In genomic region chr16:84617068-84617630, GRCh38 we compare ENCODE assay signal across 8 cellular contexts. TPM values are rescaled to one million over a fixed set of nuclear protein-coding genes. Genes with fewer than 3 reads are reported as not detected.
A peak's percentile ranks its signal among the peaks of the same experiment; 100 is the strongest.
DNase-seq lines count a peak whose midpoint lies in the region; ATAC-seq, FAIRE-seq and TF ChIP-seq lines count a peak whose summit lies in the region.

No MANE protein-coding gene starts in this region.

- no peaks in the 10 kb centered on the region; the same call in 1 of the 2 replicates for H4K20me1 ChIP-seq in HepG2 (ENCODE audit: insufficient read depth, low read length)

- H3K4me3 Mint-ChIP-seq in MCF 10A (ENCODE audit: unreplicated experiment) = peak overlapping the region; percentile 90

- CTCF ChIA-PET in MCF 10A (lab: Yijun Ruan, JAX) = interaction anchor here (1.1 to 1.7 kb wide), 4 partner anchors 55 to 121 kb away, joined by 4 to 5 read pairs (median 4); no protein-coding TSS in a partner anchor
- CTCF ChIA-PET in HepG2 (lab: Yijun Ruan, JAX; ENCODE audit: low intra/inter-chr PET ratio, low total read pairs) = no interaction called here

- BruUV-seq in MCF 10A (replicated peaks; lab: Mats Ljungman, UMichigan) = no TSS peak
- BruUV-seq in HepG2 (replicated peaks; lab: Mats Ljungman, UMichigan) = TSS peak; percentile 72

- H3K9me3 Mint-ChIP-seq in MCF 10A (ENCODE audit: unreplicated experiment) = no peaks in the 10 kb centered on the region

- TF ChIP-seq POLR2A in GM18505 (IDR thresholded peaks at IDR 0.05; ENCODE audit: borderline replicate concordance, extremely low read depth, insufficient read depth, insufficient read length) (no peak), HepG2 (IDR thresholded peaks at IDR 0.05; ENCODE audit: insufficient read depth in 1 of 2, low read depth in 2 of 2, low read length in 2 of 2) (no peak)

- peaks cover 11% of the 10 kb centered on the region for H3K36me3 Mint-ChIP-seq in MCF 10A (ENCODE audit: insufficient read depth, unreplicated experiment)

- no peaks in the 10 kb centered on the region for H3K79me2 ChIP-seq in HepG2 (ENCODE audit: insufficient read depth, low read length)

- H3K27ac Mint-ChIP-seq in MCF 10A (ENCODE audit: low read depth, unreplicated experiment) = peak overlapping the region; percentile 42

- no peak overlapping the region for H2AFZ ChIP-seq in HepG2 (ENCODE audit: low read length)

- H3K36me3 ChIP-seq in HepG2 (replicated peaks in 1 of 2; ENCODE audit: control insufficient read depth in 1 of 2, insufficient read depth in 2 of 2, low read length in 2 of 2) (peaks cover 0 to 1% of the 10 kb centered on the region in 2 experiments; a peak in 2 of 5 replicates), subcutaneous abdominal adipose tissue (ENCODE audit: control insufficient read depth in 5 of 5, insufficient read depth in 5 of 5, low read length in 5 of 5) (no peaks in the 10 kb centered on the region)

- peak overlapping the region; percentile 76 to 89 (median 85) for H3K4me3 ChIP-seq in HepG2 (replicated peaks in 1 of 3; ENCODE audit: insufficient read depth in 1 of 3, low read depth in 2 of 3, low read length in 3 of 3)
- peak overlapping the region; percentile 79 to 89 (median 82) for H3K4me3 ChIP-seq in subcutaneous abdominal adipose tissue (ENCODE audit: low read depth in 1 of 5, low read length in 5 of 5)

- TF ChIP-seq EP300 in HepG2 (IDR thresholded peaks at IDR 0.05; ENCODE audit: low read depth in 2 of 2, low read length in 2 of 2) = no peak
- no peak for TF ChIP-seq EP300 in HepG2 (CRISPR knock-in tag; IDR thresholded peaks at IDR 0.05; ENCODE audit: borderline replicate concordance)

- TF ChIP-seq CTCF in MCF 10A (IDR thresholded peaks at IDR 0.05; ENCODE audit: unreplicated experiment) (no peak), HepG2 (CRISPR knock-in tag; IDR thresholded peaks at IDR 0.05) (no peak)

- H3K4me1 ChIP-seq in HepG2 (ENCODE audit: insufficient read depth, low read length) (peaks cover 52% of the 10 kb centered on the region), subcutaneous abdominal adipose tissue (ENCODE audit: control insufficient read depth in 5 of 5, insufficient read depth in 5 of 5, low read length in 5 of 5) (peaks cover 7 to 53% (median 51%) of the 10 kb centered on the region in 5 donors)

- H3K9ac ChIP-seq in HepG2 (ENCODE audit: insufficient read depth, low read depth, low read length) = peak overlapping the region; percentile 53; the same call in 1 of the 2 replicates
- peak overlapping the region; percentile 26 to 75 (median 62) for H3K9ac ChIP-seq in subcutaneous abdominal adipose tissue (ENCODE audit: low read length in 5 of 5)

- H3K9me3 ChIP-seq in HepG2 (ENCODE audit: low read length) = no peaks in the 10 kb centered on the region
- H3K9me3 ChIP-seq in subcutaneous abdominal adipose tissue (ENCODE audit: control insufficient read depth in 5 of 5, low read length in 5 of 5) = no peaks in the 10 kb centered on the region

- intact Hi-C loops in MCF 10A (cut with micrococcal nuclease) (no loop called here), HepG2 (cut with micrococcal nuclease; ENCODE audit: unreplicated experiment) (no loop called here)

- no peak for TF ChIP-seq RAD21 in HepG2 (CRISPR knock-in tag; IDR thresholded peaks at IDR 0.05)

- H3K27me3 Mint-ChIP-seq in MCF 10A (ENCODE audit: insufficient read depth, unreplicated experiment) = no peaks in the 10 kb centered on the region

- FAIRE-seq in HepG2 (lab: Jason Lieb, UNC) = no peak

- H3K4me1 Mint-ChIP-seq in MCF 10A (ENCODE audit: insufficient read depth, unreplicated experiment) = peaks cover 25% of the 10 kb centered on the region

- POLR2A ChIA-PET in MCF 10A (lab: Yijun Ruan, JAX) (interaction anchor here (0.6 to 2.5 kb wide), 14 partner anchors 12 to 136 kb away, joined by 3 to 9 read pairs (median 5); no protein-coding TSS in a partner anchor), HepG2 (lab: Yijun Ruan, JAX) (no interaction called here)

- ATAC-seq in GM18505 (IDR thresholded peaks at IDR 0.05; ENCODE audit: unreplicated experiment) (peak; percentile 30), HG02588 (IDR thresholded peaks at IDR 0.05; ENCODE audit: unreplicated experiment) (peak; percentile 25), HepG2 (peak; percentile 66)

- no peak overlapping the region for H3K27ac ChIP-seq in HepG2 (ENCODE audit: extremely low read length, insufficient read depth, low read length)
- H3K27ac ChIP-seq in subcutaneous abdominal adipose tissue (ENCODE audit: low read depth, low read length) = peak overlapping the region; percentile 30

- WGBS in HepG2 (ENCODE audit: low lambda C conversion rate) = 18% methylated on average over 27 of the region's 30 CpGs

- H3K27me3 ChIP-seq in HepG2 (ENCODE audit: control insufficient read depth in 1 of 2, insufficient read depth in 2 of 2, low read length in 2 of 2) (no peaks in the 10 kb centered on the region; a peak in 1 of 5 replicates), subcutaneous abdominal adipose tissue (ENCODE audit: control insufficient read depth in 5 of 5, insufficient read depth in 4 of 5, low read length in 5 of 5) (no peaks in the 10 kb centered on the region)

- H3K4me2 ChIP-seq in HepG2 (ENCODE audit: low read depth, low read length) = peak overlapping the region; percentile 94

- in situ Hi-C loops in HepG2 (cut with HindIII; ENCODE audit: extremely low pct_ligation_motif_present, low pct_unique_long_range_greater_than_20kb) = no loop called here

- DNase-seq in RKO (ENCODE audit: low spot score) (peak; percentile 52), MCF 10A (ENCODE audit: unreplicated experiment) (peak; percentile 34), HepG2 (ENCODE audit: low spot score) (no peak), SK-N-DZ (ENCODE audit: low spot score) (no peak)
- DNase-seq in effector CD8-positive, alpha-beta T cell (lab: John Stamatoyannopoulos, UW) = no peak

TF ChIP-seq in HepG2, 621 proteins besides CTCF, POLR2A, EP300 and RAD21 (continues in another document):
- TF ChIP-seq ZNF383 (CRISPR knock-in tag; IDR thresholded peaks at IDR 0.05; ENCODE audit: borderline replicate concordance) (peak; percentile 51; the same call in 1 of the 2 replicates), KDM5B (CRISPR knock-in tag; IDR thresholded peaks at IDR 0.05; ENCODE audit: borderline replicate concordance) (0 out of 2 replicates have a peak, but pooled peaks have one; percentile 16), ZBTB38 (CRISPR knock-in tag; IDR thresholded peaks at IDR 0.05) (0 out of 2 replicates have a peak, but pooled peaks have one; percentile 21)

RNA-seq across cellular contexts. Expression of gene COTL1, which starts 0.7 kb away (rescaled TPM):
- 151 and 269 TPM in 2 replicates for total RNA-seq in MCF 10A (2022)
- total RNA-seq in HepG2 (2016; rRNA removed; fragmentation: Illumina TruSeq; extraction: Trizol) = 8.6 and 8.7 TPM in 2 replicates
- total RNA-seq in HepG2 (2016; cell fraction: cytosol; rRNA removed; fragmentation: Illumina TruSeq; extraction: Trizol; ENCODE audit: low read depth) = 5.8 and 8.7 TPM in 2 replicates
- 7.3 and 9.2 TPM in 2 replicates for total RNA-seq in HepG2 (2016; cell fraction: insoluble cytoplasmic fraction; rRNA removed; fragmentation: Illumina TruSeq; extraction: Trizol)
- 14.0 and 18.2 TPM in 2 replicates for total RNA-seq in HepG2 (2016; cell fraction: membrane; rRNA removed; fragmentation: Illumina TruSeq; extraction: Trizol)
- total RNA-seq in HepG2 (2016; cell fraction: nucleus; rRNA removed; fragmentation: Illumina TruSeq; extraction: Trizol) = 3.7 and 4.3 TPM in 2 replicates
- 9.7 and 16.9 TPM in 2 replicates for polyA plus RNA-seq in HepG2 (2011; rRNA removed)
- 8.5 and 16.0 TPM in 2 replicates for polyA plus RNA-seq in HepG2 (2011; cell fraction: cytosol; rRNA removed)
- polyA plus RNA-seq in HepG2 (2011; cell fraction: nucleus; rRNA removed) = 5.1 and 7.3 TPM in 2 replicates
- polyA plus RNA-seq in HepG2 (2012) = 8.5 and 17.2 TPM in 2 replicates
- polyA plus RNA-seq in HepG2 (2016; cell fraction: cytosol; fragmentation: Illumina TruSeq; extraction: Trizol; ENCODE audit: low read depth) = 15.3 and 18.5 TPM in 2 replicates
- 17.5 and 21.2 TPM in 2 replicates for polyA plus RNA-seq in HepG2 (2016; cell fraction: insoluble cytoplasmic fraction; fragmentation: Illumina TruSeq; extraction: Trizol; ENCODE audit: low read depth)
- 23.1 and 28.6 TPM in 2 replicates for polyA plus RNA-seq in HepG2 (2016; cell fraction: membrane; fragmentation: Illumina TruSeq; extraction: Trizol; ENCODE audit: low read depth)
- polyA plus RNA-seq in HepG2 (2016; cell fraction: nucleus; fragmentation: Illumina TruSeq; extraction: Trizol; ENCODE audit: insufficient read depth, low read depth) = 10.8 and 11.4 TPM in 2 replicates
- polyA minus RNA-seq in HepG2 (2011; rRNA and poly(A)+ RNA removed; ENCODE audit: low replicate concordance) = 13.8 and 51.4 TPM in 2 replicates
- 3.7 and 9.1 TPM in 2 replicates for polyA minus RNA-seq in HepG2 (2011; cell fraction: cytosol; rRNA and poly(A)+ RNA removed)
- 3.7 and 4.8 TPM in 2 replicates for polyA minus RNA-seq in HepG2 (2011; cell fraction: nucleus; rRNA and poly(A)+ RNA removed)
- 5.3 and 6.3 TPM in 2 replicates for polyA plus RNA-seq in SK-N-DZ (2014; cell fraction: cytosol; rRNA removed)
- 1.8 and 2.8 TPM in 2 replicates for polyA plus RNA-seq in SK-N-DZ (2014; cell fraction: nucleus; rRNA removed)

RNA-seq across cellular contexts. Expression of gene KLHL36, which starts 31.2 kb away (rescaled TPM):
- total RNA-seq in MCF 10A (2022) (38.4 and 41.9 TPM in 2 replicates), HepG2 (2016; rRNA removed; fragmentation: Illumina TruSeq; extraction: Trizol) (23.6 and 24.3 TPM in 2 replicates)
- total RNA-seq in HepG2 (2016; cell fraction: cytosol; rRNA removed; fragmentation: Illumina TruSeq; extraction: Trizol; ENCODE audit: low read depth) = 5.2 and 5.7 TPM in 2 replicates
- 19.7 and 25.5 TPM in 2 replicates for total RNA-seq in HepG2 (2016; cell fraction: insoluble cytoplasmic fraction; rRNA removed; fragmentation: Illumina TruSeq; extraction: Trizol)
- 13.6 and 13.8 TPM in 2 replicates for total RNA-seq in HepG2 (2016; cell fraction: membrane; rRNA removed; fragmentation: Illumina TruSeq; extraction: Trizol)
- total RNA-seq in HepG2 (2016; cell fraction: nucleus; rRNA removed; fragmentation: Illumina TruSeq; extraction: Trizol) = 19.3 and 23.7 TPM in 2 replicates
- polyA plus RNA-seq in HepG2 (2011; rRNA removed) = 26.0 and 34.9 TPM in 2 replicates
- polyA plus RNA-seq in HepG2 (2011; cell fraction: cytosol; rRNA removed) = 19.5 and 24.5 TPM in 2 replicates
- polyA plus RNA-seq in HepG2 (2011; cell fraction: nucleus; rRNA removed) = 101 and 113 TPM in 2 replicates
- polyA plus RNA-seq in HepG2 (2012) = 13.5 and 16.7 TPM in 2 replicates
- polyA plus RNA-seq in HepG2 (2016; cell fraction: cytosol; fragmentation: Illumina TruSeq; extraction: Trizol; ENCODE audit: low read depth) = 3.3 and 4.5 TPM in 2 replicates
- 12.0 and 13.5 TPM in 2 replicates for polyA plus RNA-seq in HepG2 (2016; cell fraction: insoluble cytoplasmic fraction; fragmentation: Illumina TruSeq; extraction: Trizol; ENCODE audit: low read depth)
- polyA plus RNA-seq in HepG2 (2016; cell fraction: membrane; fragmentation: Illumina TruSeq; extraction: Trizol; ENCODE audit: low read depth) = 5.3 and 6.0 TPM in 2 replicates
- polyA plus RNA-seq in HepG2 (2016; cell fraction: nucleus; fragmentation: Illumina TruSeq; extraction: Trizol; ENCODE audit: insufficient read depth, low read depth) = 30.5 and 31.5 TPM in 2 replicates
- 18.8 and 92.4 TPM in 2 replicates for polyA minus RNA-seq in HepG2 (2011; rRNA and poly(A)+ RNA removed; ENCODE audit: low replicate concordance)
- 32.9 and 39.6 TPM in 2 replicates for polyA minus RNA-seq in HepG2 (2011; cell fraction: cytosol; rRNA and poly(A)+ RNA removed)
- polyA minus RNA-seq in HepG2 (2011; cell fraction: nucleus; rRNA and poly(A)+ RNA removed) = 40.4 and 48.1 TPM in 2 replicates
- 2.6 and 4.0 TPM in 2 replicates for polyA plus RNA-seq in SK-N-DZ (2014; cell fraction: cytosol; rRNA removed)
- polyA plus RNA-seq in SK-N-DZ (2014; cell fraction: nucleus; rRNA removed) = 4.2 and 7.4 TPM in 2 replicates

Comparison
In these comparisons a context has a peak if more than half of its experiments do, and no peak if none do; other contexts are left out.
1. DNase-seq: peak in RKO (single experiment) and MCF 10A (single experiment); none in HepG2 (single experiment), effector CD8-positive, alpha-beta T cell (single experiment) and SK-N-DZ (single experiment).
2. Peak in every context shown above with its lines, with median percentiles within 50 percentile points of each other: ATAC-seq.